In genomic region chr9:89563511-89564256, GRCh38 we compare ENCODE assay signal across 24 cellular contexts.
"Had no signal": no experiment of that assay in that cellular context is flagged by ENCODE, and none has a peak within 500 bp of the region (broad histone marks: within the 10 kb centered on the region; RNA-seq: fewer than 3 reads in every experiment).

No MANE protein-coding gene starts in this region.

- DNase-seq: activated CD4-positive, alpha-beta memory T cell treated with anti-CD3 and anti-CD28 coated beads for 36 hours; activated CD4-positive, alpha-beta T cell treated with anti-CD3 and anti-CD28 coated beads for 48 hours; activated CD4-positive, CD25-positive, alpha-beta regulatory T cell; activated effector memory CD4-positive, alpha-beta T cell treated with Interleukin-2 at 50 U/mL for 16 hours; activated naive CD4-positive, alpha-beta T cell treated with anti-CD3 and anti-CD28 coated beads for 36 hours; activated naive CD8-positive, alpha-beta T cell treated with anti-CD3 and anti-CD28 coated beads, Interleukin-2, amount 10 ng/mL, durations not matched to agents 7 days and 5 days; activated T-cell treated with anti-CD3 and anti-CD28 coated beads, Interleukin-2, amount 50 U/mL, for 48 hours; cerebellar nuclear complex; heart right ventricle; midbrain; natural killer cell; stimulated activated CD4-positive, alpha-beta T cell treated with anti-CD3 and anti-CD28 coated beads, Interleukin-15, amount 100 ng/mL, for 24 hours; stimulated activated CD4-positive, alpha-beta T cell treated with anti-CD3 and anti-CD28 coated beads, Interleukin-4, amount 100 ng/mL, for 1 hour; stimulated activated naive CD4-positive, alpha-beta T cell; T-helper 17 cell; testis had no signal

- H3K9ac ChIP-seq: parathyroid adenoma had no signal

- ATAC-seq: left lobe of liver, natural killer cell, sciatic nerve, T-helper 17 cell had no signal

- H3K4me2 ChIP-seq: smooth muscle cell had no signal

- H3K4me3 ChIP-seq: coronary artery, heart right ventricle, lung, smooth muscle cell, testis, vagina had no signal

- H3K4me1 ChIP-seq: heart right ventricle, parathyroid adenoma, testis, vagina had no signal

- H3K36me3 ChIP-seq: heart right ventricle, vagina had no signal

- H2AFZ ChIP-seq: parathyroid adenoma had no signal

- H3K79me2 ChIP-seq: parathyroid adenoma had no signal

- H3K27me3 ChIP-seq: testis, vagina had no signal

- H3K9me3 ChIP-seq: testis, vagina had no signal

- H3K27ac ChIP-seq: coronary artery, epithelial cell of prostate, heart right ventricle, parathyroid adenoma, testis, vagina had no signal
